15 cellular contexts compared by ENCODE assay signal in genomic region chr3:130992344-130992743, GRCh38.
DNase-seq lines count a peak whose midpoint lies in the region; TF ChIP-seq lines count a peak whose summit lies in the region.
"Had no signal": no experiment of that assay in that cellular context is flagged by ENCODE, and none has a peak within 500 bp of the region (broad histone marks: within the 10 kb centered on the region; RNA-seq: fewer than 3 reads in every experiment).

No MANE protein-coding gene starts in this region.

- peaks cover 16% of the 10 kb centered on the region for H3K36me3 Mint-ChIP-seq in activated naive CD4-positive, alpha-beta T cell treated with anti-CD3 and anti-CD28 coated beads, Interleukin-2, amount 50 U/mL, for 24 hours

- DNase-seq in activated naive CD4-positive, alpha-beta T cell (lab: John Stamatoyannopoulos, UW): no peak
- DNase-seq in NCI-H146 treated with DMSO at 0.1 percent for 48 hours (lab: John Stamatoyannopoulos, UW; ENCODE audit: unreplicated experiment) (peak; percentile 51), caudate nucleus (lab: John Stamatoyannopoulos, UW) (no peak), nucleus accumbens (lab: John Stamatoyannopoulos, UW) (no peak)
- DNase-seq in NK-92 treated with Interleukin-12 subunit alpha and Interleukin-12 subunit beta, amount 100 ng/mL, for 24 hours (lab: John Stamatoyannopoulos, UW): no peak
- DNase-seq: ACHN; Calu3; CD4-positive, alpha-beta T cell; GOT3; NCI-H526; PC-9; T-cell had no signal

- H3K27me3 Mint-ChIP-seq in activated naive CD4-positive, alpha-beta T cell treated with anti-CD3 and anti-CD28 coated beads, Interleukin-2, amount 50 U/mL, for 24 hours: no peaks in the 10 kb centered on the region
- H3K27me3 Mint-ChIP-seq: CD4-positive, alpha-beta T cell; T-cell had no signal

- peak overlapping the region; percentile 21; the same call in 1 of the 2 replicates for H3K27ac ChIP-seq in VCaP
- no peak overlapping the region for H3K27ac ChIP-seq in caudate nucleus (ENCODE audit: low read depth, low read length)
- H3K27ac ChIP-seq: PC-9, SK-N-MC had no signal

- TF ChIP-seq CTCF in VCaP (conservative IDR thresholded peaks at IDR 0.05): no peak

- no peak overlapping the region for H3K4me3 Mint-ChIP-seq in activated naive CD4-positive, alpha-beta T cell treated with anti-CD3 and anti-CD28 coated beads, Interleukin-2, amount 50 U/mL, for 24 hours
- H3K4me3 Mint-ChIP-seq: CD4-positive, alpha-beta T cell; T-cell had no signal

- H3K27ac Mint-ChIP-seq in activated naive CD4-positive, alpha-beta T cell treated with anti-CD3 and anti-CD28 coated beads, Interleukin-2, amount 50 U/mL, for 24 hours: peak overlapping the region; percentile 8
- H3K27ac Mint-ChIP-seq: CD4-positive, alpha-beta T cell; T-cell had no signal

- H3K9me3 Mint-ChIP-seq in activated naive CD4-positive, alpha-beta T cell treated with anti-CD3 and anti-CD28 coated beads, Interleukin-2, amount 50 U/mL, for 24 hours: no peaks in the 10 kb centered on the region
- H3K9me3 Mint-ChIP-seq: CD4-positive, alpha-beta T cell; T-cell had no signal

- H3K4me1 Mint-ChIP-seq in activated naive CD4-positive, alpha-beta T cell treated with anti-CD3 and anti-CD28 coated beads, Interleukin-2, amount 50 U/mL, for 24 hours: peaks cover 3% of the 10 kb centered on the region
- H3K4me1 Mint-ChIP-seq: T-cell had no signal
